Comparison of ENCODE assay signal across 14 cellular contexts in the genomic region with DNA sequence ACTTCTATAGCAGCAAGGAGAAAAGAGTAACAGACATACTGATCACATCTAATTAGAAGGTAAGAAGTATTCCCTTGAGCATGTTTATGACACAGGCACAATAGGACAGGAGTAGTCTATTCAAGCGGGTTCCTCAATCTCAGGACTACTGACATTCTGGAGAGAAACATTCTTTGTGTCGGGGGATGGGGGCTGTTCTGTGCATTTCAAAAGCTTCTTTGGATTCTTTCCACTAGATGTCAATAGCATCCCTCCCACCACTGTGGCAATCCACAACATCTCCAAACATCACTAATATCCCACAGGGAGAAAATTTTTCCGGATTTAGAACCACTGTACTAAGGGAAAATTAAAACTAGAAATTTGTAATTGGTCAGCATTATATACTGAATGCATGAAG. TPM values are rescaled to one million over a fixed set of nuclear protein-coding genes. Genes with fewer than 3 reads are reported as not detected.
A peak's percentile ranks its signal among the peaks of the same experiment; 100 is the strongest.
DNase-seq lines count a peak whose midpoint lies in the region; ATAC-seq and TF ChIP-seq lines count a peak whose summit lies in the region.
"Had no signal": no experiment of that assay in that cellular context is flagged by ENCODE, and none has a peak within 500 bp of the region (broad histone marks: within the 10 kb centered on the region; RNA-seq: fewer than 3 reads in every experiment).

No MANE protein-coding gene starts in this region.

- no peaks in the 10 kb centered on the region for H3K27me3 ChIP-seq in IMR-90 (ENCODE audit: control insufficient read depth, insufficient read depth, low read length)
- no peaks in the 10 kb centered on the region for H3K27me3 ChIP-seq in neuronal stem cell (ENCODE audit: control insufficient read depth in 3 of 3, insufficient read depth in 3 of 3, low read depth in 1 of 3, low read length in 3 of 3)
- H3K27me3 ChIP-seq in osteoblast (ENCODE audit: insufficient read depth, low read length): no peaks in the 10 kb centered on the region
- H3K27me3 ChIP-seq: stomach had no signal

- TF ChIP-seq CTCF in IMR-90 (conservative IDR thresholded peaks at IDR 0.05; ENCODE audit: low read depth, low read length): no peak
- TF ChIP-seq CTCF in endothelial cell (IDR thresholded peaks at IDR 0.05; ENCODE audit: unreplicated experiment): peak; percentile 15
- TF ChIP-seq CTCF in osteoblast (IDR thresholded peaks at IDR 0.05; ENCODE audit: extremely low read depth, low read depth, low read length): no peak

- H3K9me1 ChIP-seq in IMR-90 (ENCODE audit: insufficient read depth, low read length): 0 out of 2 replicates have a peak, but pooled peaks cover 4% of the 10 kb centered on the region

- CTCF ChIA-PET in IMR-90 (lab: Yijun Ruan, JAX): no interaction called here

- BruUV-seq in IMR-90 (replicated peaks; lab: Mats Ljungman, UMichigan): no TSS peak

- no peak overlapping the region for H2BK5ac ChIP-seq in IMR-90 (ENCODE audit: low read depth, low read length, poor library complexity, severe bottlenecking)
- no peak overlapping the region for H2BK5ac ChIP-seq in neuronal stem cell (ENCODE audit: low read length)

- DNase-seq in ELF-1 (ENCODE audit: low read depth, low spot score) (peak; percentile 64), IMR-90 (no peak), endothelial cell (ENCODE audit: low spot score) (peak; percentile 53), neuronal stem cell (ENCODE audit: low spot score) (peak; percentile 65), osteoblast (ENCODE audit: insufficient read length, low spot score, missing footprints) (no peak), activated gamma-delta T cell (lab: John Stamatoyannopoulos, UW) (no peak), NCI-H526 (lab: John Stamatoyannopoulos, UW) (no peak)
- DNase-seq in effector CD4-positive, alpha-beta T cell: no peak
- DNase-seq: activated CD4-positive, alpha-beta T cell treated with anti-CD3 and anti-CD28 coated beads, Interleukin-2, amount 50 U/mL, for 1 hour; activated effector memory CD4-positive, alpha-beta T cell treated with Interleukin-2 at 50 U/mL for 16 hours; mammary epithelial cell; stimulated activated CD4-positive, alpha-beta T cell treated with anti-CD3 and anti-CD28 coated beads, Interleukin-4, amount 100 ng/mL, for 4 hours; stomach had no signal

- H3K4ac ChIP-seq in IMR-90 (ENCODE audit: low read depth, low read length) (0 out of 2 replicates have a peak overlapping the region, but pooled peaks have one; percentile 46), neuronal stem cell (ENCODE audit: low read length) (no peak overlapping the region)

- H4K20me1 ChIP-seq in IMR-90 (ENCODE audit: insufficient read depth, low read length): no peaks in the 10 kb centered on the region
- no peaks in the 10 kb centered on the region for H4K20me1 ChIP-seq in osteoblast (ENCODE audit: insufficient read depth, low read length)

- H3K4me3 Mint-ChIP-seq in endothelial cell (ENCODE audit: unreplicated experiment): no peak overlapping the region

- H2BK15ac ChIP-seq in IMR-90 (ENCODE audit: low read depth, low read length) (peak overlapping the region; percentile 83; the same call in 1 of the 3 replicates), neuronal stem cell (ENCODE audit: low read length) (no peak overlapping the region)

- H4K91ac ChIP-seq in IMR-90 (ENCODE audit: insufficient read depth, low read depth, low read length): peak overlapping the region; percentile 81
- H4K91ac ChIP-seq in neuronal stem cell (ENCODE audit: low read depth, low read length, poor library complexity): no peak overlapping the region

- H3K4me3 ChIP-seq in IMR-90 (ENCODE audit: insufficient read depth, low read depth, low read length): no peak overlapping the region
- no peak overlapping the region for H3K4me3 ChIP-seq in neuronal stem cell (ENCODE audit: low read length in 2 of 2)
- no peak overlapping the region for H3K4me3 ChIP-seq in osteoblast (ENCODE audit: insufficient read depth, low read length)
- H3K4me3 ChIP-seq: prostate gland, stomach had no signal

- no peak overlapping the region for H3K4me2 ChIP-seq in IMR-90 (ENCODE audit: low read depth, low read length)
- no peak overlapping the region for H3K4me2 ChIP-seq in neuronal stem cell (ENCODE audit: insufficient read depth, low read length, poor library complexity, severe bottlenecking)
- H3K4me2 ChIP-seq in osteoblast (ENCODE audit: insufficient read depth, low read length): no peak overlapping the region

- no peak overlapping the region for H2AK9ac ChIP-seq in IMR-90 (replicated peaks; ENCODE audit: low read depth, low read length, poor library complexity)

- in situ Hi-C loops in IMR-90 (cut with MboI; ENCODE audit: low sequenced_read_pairs): no loop called here

- peak overlapping the region; percentile 90; the same call in 1 of the 2 replicates for H2AK5ac ChIP-seq in IMR-90 (ENCODE audit: low read depth, low read length)
- H2AK5ac ChIP-seq in neuronal stem cell (ENCODE audit: low read depth, low read length): no peak overlapping the region

- H3K9me3 ChIP-seq in IMR-90 (ENCODE audit: control insufficient read depth, insufficient read depth, low read length) (peaks cover 1% of the 10 kb centered on the region; the same call in 1 of the 2 replicates), neuronal stem cell (replicated peaks in 1 of 2; ENCODE audit: control insufficient read depth in 2 of 2, insufficient read depth in 1 of 2, low read depth in 1 of 2, low read length in 2 of 2) (peaks cover 2 to 5% of the 10 kb centered on the region in 2 donors), osteoblast (ENCODE audit: low read depth, low read length) (no peaks in the 10 kb centered on the region)
- H3K9me3 ChIP-seq: prostate gland had no signal

- H2BK120ac ChIP-seq in IMR-90 (ENCODE audit: low read depth, low read length) (peak overlapping the region; percentile 44; the same call in 1 of the 2 replicates), neuronal stem cell (ENCODE audit: low read depth, low read length) (no peak overlapping the region)

- no peaks in the 10 kb centered on the region for H3K79me2 ChIP-seq in osteoblast (ENCODE audit: insufficient read depth, low read length)

- no peak overlapping the region for H3K56ac ChIP-seq in IMR-90 (ENCODE audit: extremely low read depth, insufficient read depth, low read length)

- H3K27ac ChIP-seq in IMR-90 (ENCODE audit: insufficient read depth, low read length): no peak overlapping the region
- peak overlapping the region; percentile 18 for H3K27ac ChIP-seq in neuronal stem cell (replicated peaks; ENCODE audit: low read length)
- no peak overlapping the region for H3K27ac ChIP-seq in osteoblast (ENCODE audit: low read depth, low read length)
- H3K27ac ChIP-seq: prostate gland, stomach had no signal

- H3K4me1 ChIP-seq in IMR-90 (ENCODE audit: control insufficient read depth, insufficient read depth, low read length) (no peaks in the 10 kb centered on the region; the same call in 1 of the 2 replicates), neuronal stem cell (ENCODE audit: control insufficient read depth in 2 of 2, insufficient read depth in 1 of 2, low read depth in 1 of 2, low read length in 2 of 2) (peaks cover 0 to 3% of the 10 kb centered on the region in 2 donors), osteoblast (ENCODE audit: insufficient read depth, low read length) (no peaks in the 10 kb centered on the region)
- H3K4me1 ChIP-seq: prostate gland, stomach had no signal

- H3K4me1 Mint-ChIP-seq in endothelial cell (ENCODE audit: unreplicated experiment): peaks cover 3% of the 10 kb centered on the region

- no peak overlapping the region for H4K5ac ChIP-seq in IMR-90 (ENCODE audit: low read depth, low read length)

- no peak overlapping the region for H3K23ac ChIP-seq in IMR-90 (ENCODE audit: low read depth, low read length)
- H3K23ac ChIP-seq in neuronal stem cell (ENCODE audit: low read depth, low read length, poor library complexity): no peak overlapping the region

- H3K14ac ChIP-seq in IMR-90 (replicated peaks; ENCODE audit: low read depth, low read length): 0 out of 2 replicates have a peak overlapping the region, but pooled peaks have one; percentile 9
- H3K14ac ChIP-seq in neuronal stem cell (ENCODE audit: low read length): no peak overlapping the region

- dilution Hi-C loops in IMR-90 (cut with HindIII; ENCODE audit: low sequenced_read_pairs, unreplicated experiment): no loop called here

- no peak overlapping the region for H2BK12ac ChIP-seq in neuronal stem cell (ENCODE audit: low read length)

- no peaks in the 10 kb centered on the region for H3K36me3 Mint-ChIP-seq in endothelial cell (ENCODE audit: low read depth, unreplicated experiment)

- no peak for TF ChIP-seq RAD21 in IMR-90 (IDR thresholded peaks at IDR 0.05; ENCODE audit: low read length)

- H3K79me1 ChIP-seq in IMR-90 (ENCODE audit: low read depth in 1 of 2, low read length in 2 of 2): no peaks in the 10 kb centered on the region
- no peaks in the 10 kb centered on the region for H3K79me1 ChIP-seq in neuronal stem cell (ENCODE audit: low read depth, low read length)

- no peak overlapping the region for H3K27ac Mint-ChIP-seq in endothelial cell (ENCODE audit: unreplicated experiment)

- TF ChIP-seq POLR2A in IMR-90 (IDR thresholded peaks at IDR 0.05; ENCODE audit: low read depth, low read length): no peak

- H3K18ac ChIP-seq in IMR-90 (ENCODE audit: low read depth, low read length) (peak overlapping the region; percentile 31; the same call in 1 of the 2 replicates), neuronal stem cell (ENCODE audit: low read length) (no peak overlapping the region)

- no peaks in the 10 kb centered on the region for H3K9me3 Mint-ChIP-seq in endothelial cell (ENCODE audit: unreplicated experiment)

- WGBS in IMR-90 (ENCODE audit: extremely low coverage in 2 of 2, insufficient read length in 1 of 2), 2 experiments: no CpG with 5 or more reads among the region's 3 CpGs
- WGBS in neuronal stem cell (ENCODE audit: extremely low coverage in 2 of 2, insufficient read length in 2 of 2, insufficient replicate concordance in 1 of 2), 2 donors: no CpG with 5 or more reads among the region's 3 CpGs

- no peaks in the 10 kb centered on the region for H3K27me3 Mint-ChIP-seq in endothelial cell (ENCODE audit: unreplicated experiment)

- H4K8ac ChIP-seq in IMR-90 (ENCODE audit: low read depth in 2 of 2, low read length in 2 of 2): no peak overlapping the region
- no peak overlapping the region for H4K8ac ChIP-seq in neuronal stem cell (ENCODE audit: low read depth, low read length)

- POLR2A ChIA-PET in IMR-90 (lab: Charles Lee; ENCODE audit: unreplicated experiment): no interaction called here

- H2AFZ ChIP-seq in IMR-90 (replicated peaks; ENCODE audit: low read length, poor library complexity) (no peak overlapping the region), neuronal stem cell (ENCODE audit: low read length) (no peak overlapping the region), osteoblast (ENCODE audit: low read length) (no peak overlapping the region)

- H3K36me3 ChIP-seq in IMR-90 (ENCODE audit: control insufficient read depth, insufficient read depth, low read length) (no peaks in the 10 kb centered on the region), neuronal stem cell (replicated peaks in 1 of 2; ENCODE audit: control insufficient read depth in 2 of 2, insufficient read depth in 2 of 2, low read length in 2 of 2) (no peaks in the 10 kb centered on the region), osteoblast (ENCODE audit: insufficient read depth, low read length) (no peaks in the 10 kb centered on the region)
- H3K36me3 ChIP-seq: prostate gland, stomach had no signal

- ATAC-seq in IMR-90 (ENCODE audit: low read depth): no peak

- peak overlapping the region; percentile 38 for H2BK20ac ChIP-seq in IMR-90 (ENCODE audit: low read depth, low read length)

- intact Hi-C loops in IMR-90 (cut with micrococcal nuclease): no loop called here

- H3K9ac ChIP-seq in IMR-90 (ENCODE audit: low read depth, low read length) (no peak overlapping the region), neuronal stem cell (ENCODE audit: low read depth, low read length, poor library complexity) (no peak overlapping the region)

RNA-seq across cellular contexts. Expression of gene ADAMTS5, which starts 56.9 kb away (rescaled TPM):
- total RNA-seq in IMR-90 (2012; rRNA removed) (0.54 and 1.1 TPM in 2 replicates), endothelial cell (ENCODE audit: unreplicated experiment) (0.33 TPM), osteoblast (38.9 and 39.1 TPM in 2 replicates)
- polyA plus RNA-seq in IMR-90 (2012; rRNA removed): 0.46 and 0.58 TPM in 2 replicates
- 0.25 and 0.28 TPM in 2 replicates for polyA plus RNA-seq in IMR-90 (2012; cell fraction: cytosol; rRNA removed)
- 0.59 and 0.64 TPM in 2 replicates for polyA plus RNA-seq in IMR-90 (2012; cell fraction: nucleus; rRNA removed; ENCODE audit: low replicate concordance)
- polyA plus RNA-seq in neuronal stem cell (2013, experiment 1 of 2): 0.06 TPM
- 0.07 TPM for polyA plus RNA-seq in neuronal stem cell (2013, experiment 2 of 2)

Comparison
In these comparisons a context has a peak if more than half of its experiments do, and no peak if none do; other contexts are left out.
1. DNase-seq: peak in ELF-1 (single experiment), endothelial cell (single experiment) and neuronal stem cell (single experiment); none in IMR-90 (single experiment), effector CD4-positive, alpha-beta T cell (single experiment), osteoblast (single experiment), activated gamma-delta T cell (single experiment) and NCI-H526 (0 of 2).
2. RNA of gene ADAMTS5, which starts 56.9 kb away (total RNA-seq): 38.9 to 39.1 TPM in osteoblast; 0.54 to 1.1 TPM in IMR-90 and 0.33 TPM in endothelial cell (single experiment); every median in the first group is over 10 times any median in the second.